1 cellular context compared by ENCODE assay signal in genomic region chr2:225612636-225613035, GRCh38.
TF ChIP-seq lines count a peak whose summit lies in the region.

No MANE protein-coding gene starts in this region.

TF ChIP-seq in HepG2, 621 proteins besides CTCF, POLR2A, EP300 and RAD21 (continued from another document):
- TF ChIP-seq, protein P1, sequence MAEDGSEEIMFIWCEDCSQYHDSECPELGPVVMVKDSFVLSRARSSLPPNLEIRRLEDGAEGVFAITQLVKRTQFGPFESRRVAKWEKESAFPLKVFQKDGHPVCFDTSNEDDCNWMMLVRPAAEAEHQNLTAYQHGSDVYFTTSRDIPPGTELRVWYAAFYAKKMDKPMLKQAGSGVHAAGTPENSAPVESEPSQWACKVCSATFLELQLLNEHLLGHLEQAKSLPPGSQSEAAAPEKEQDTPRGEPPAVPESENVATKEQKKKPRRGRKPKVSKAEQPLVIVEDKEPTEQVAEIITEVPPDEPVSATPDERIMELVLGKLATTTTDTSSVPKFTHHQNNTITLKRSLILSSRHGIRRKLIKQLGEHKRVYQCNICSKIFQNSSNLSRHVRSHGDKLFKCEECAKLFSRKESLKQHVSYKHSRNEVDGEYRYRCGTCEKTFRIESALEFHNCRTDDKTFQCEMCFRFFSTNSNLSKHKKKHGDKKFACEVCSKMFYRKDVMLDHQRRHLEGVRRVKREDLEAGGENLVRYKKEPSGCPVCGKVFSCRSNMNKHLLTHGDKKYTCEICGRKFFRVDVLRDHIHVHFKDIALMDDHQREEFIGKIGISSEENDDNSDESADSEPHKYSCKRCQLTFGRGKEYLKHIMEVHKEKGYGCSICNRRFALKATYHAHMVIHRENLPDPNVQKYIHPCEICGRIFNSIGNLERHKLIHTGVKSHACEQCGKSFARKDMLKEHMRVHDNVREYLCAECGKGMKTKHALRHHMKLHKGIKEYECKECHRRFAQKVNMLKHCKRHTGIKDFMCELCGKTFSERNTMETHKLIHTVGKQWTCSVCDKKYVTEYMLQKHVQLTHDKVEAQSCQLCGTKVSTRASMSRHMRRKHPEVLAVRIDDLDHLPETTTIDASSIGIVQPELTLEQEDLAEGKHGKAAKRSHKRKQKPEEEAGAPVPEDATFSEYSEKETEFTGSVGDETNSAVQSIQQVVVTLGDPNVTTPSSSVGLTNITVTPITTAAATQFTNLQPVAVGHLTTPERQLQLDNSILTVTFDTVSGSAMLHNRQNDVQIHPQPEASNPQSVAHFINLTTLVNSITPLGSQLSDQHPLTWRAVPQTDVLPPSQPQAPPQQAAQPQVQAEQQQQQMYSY (CRISPR knock-in tag; IDR thresholded peaks at IDR 0.05) = no peak
- peak; percentile 91 for TF ChIP-seq CREB1 (IDR thresholded peaks at IDR 0.05)
- TF ChIP-seq CREB1 (CRISPR knock-in tag; IDR thresholded peaks at IDR 0.05) = no peak
- no peak for TF ChIP-seq FOXM1 (CRISPR knock-in tag; IDR thresholded peaks at IDR 0.05)
- no peak for TF ChIP-seq YEATS2 (CRISPR knock-in tag; IDR thresholded peaks at IDR 0.05; ENCODE audit: borderline replicate concordance)
- no peak for TF ChIP-seq TBX2 (CRISPR knock-in tag; IDR thresholded peaks at IDR 0.05; ENCODE audit: borderline replicate concordance)
- no peak for TF ChIP-seq IKZF1 (IDR thresholded peaks at IDR 0.05)
- no peak for TF ChIP-seq ZNF350 (CRISPR knock-in tag; IDR thresholded peaks at IDR 0.05; ENCODE audit: borderline replicate concordance, low read depth)
- no peak for TF ChIP-seq ZFAT (CRISPR knock-in tag; conservative IDR thresholded peaks at IDR 0.05)
- no peak for TF ChIP-seq ZNF101 (CRISPR knock-in tag; IDR thresholded peaks at IDR 0.05; ENCODE audit: borderline replicate concordance, low read depth)
- no peak for TF ChIP-seq ZNF326 (CRISPR knock-in tag; IDR thresholded peaks at IDR 0.05; ENCODE audit: borderline replicate concordance)
- TF ChIP-seq ZNF879 (CRISPR knock-in tag; IDR thresholded peaks at IDR 0.05) = no peak
- no peak for TF ChIP-seq DNMT1 (CRISPR knock-in tag; IDR thresholded peaks at IDR 0.05)
- TF ChIP-seq PTBP1 (IDR thresholded peaks at IDR 0.05; ENCODE audit: low read depth, low read length, poor library complexity, severe bottlenecking) = no peak
- no peak for TF ChIP-seq ZNF367 (CRISPR knock-in tag; IDR thresholded peaks at IDR 0.05; ENCODE audit: borderline replicate concordance)
- no peak for TF ChIP-seq ZNF749 (CRISPR knock-in tag; IDR thresholded peaks at IDR 0.05; ENCODE audit: borderline replicate concordance)
- peak; percentile 60; the same call in 1 of the 2 replicates for TF ChIP-seq ZBTB21 (CRISPR knock-in tag; IDR thresholded peaks at IDR 0.05)
- no peak for TF ChIP-seq HOXA9 (CRISPR knock-in tag; IDR thresholded peaks at IDR 0.05; ENCODE audit: borderline replicate concordance)
- no peak for TF ChIP-seq TFDP1 (CRISPR knock-in tag; IDR thresholded peaks at IDR 0.05; ENCODE audit: borderline replicate concordance)
- TF ChIP-seq ZBTB46 (CRISPR knock-in tag; IDR thresholded peaks at IDR 0.05; ENCODE audit: borderline replicate concordance) = no peak
- TF ChIP-seq ZNF883 (CRISPR knock-in tag; IDR thresholded peaks at IDR 0.05; ENCODE audit: not compliant biosample characterization) = no peak
- TF ChIP-seq ATF7 (IDR thresholded peaks at IDR 0.05) = peak; percentile 91
- TF ChIP-seq ATF7 (CRISPR knock-in tag; IDR thresholded peaks at IDR 0.05) = no peak
